In the genomic region with DNA sequence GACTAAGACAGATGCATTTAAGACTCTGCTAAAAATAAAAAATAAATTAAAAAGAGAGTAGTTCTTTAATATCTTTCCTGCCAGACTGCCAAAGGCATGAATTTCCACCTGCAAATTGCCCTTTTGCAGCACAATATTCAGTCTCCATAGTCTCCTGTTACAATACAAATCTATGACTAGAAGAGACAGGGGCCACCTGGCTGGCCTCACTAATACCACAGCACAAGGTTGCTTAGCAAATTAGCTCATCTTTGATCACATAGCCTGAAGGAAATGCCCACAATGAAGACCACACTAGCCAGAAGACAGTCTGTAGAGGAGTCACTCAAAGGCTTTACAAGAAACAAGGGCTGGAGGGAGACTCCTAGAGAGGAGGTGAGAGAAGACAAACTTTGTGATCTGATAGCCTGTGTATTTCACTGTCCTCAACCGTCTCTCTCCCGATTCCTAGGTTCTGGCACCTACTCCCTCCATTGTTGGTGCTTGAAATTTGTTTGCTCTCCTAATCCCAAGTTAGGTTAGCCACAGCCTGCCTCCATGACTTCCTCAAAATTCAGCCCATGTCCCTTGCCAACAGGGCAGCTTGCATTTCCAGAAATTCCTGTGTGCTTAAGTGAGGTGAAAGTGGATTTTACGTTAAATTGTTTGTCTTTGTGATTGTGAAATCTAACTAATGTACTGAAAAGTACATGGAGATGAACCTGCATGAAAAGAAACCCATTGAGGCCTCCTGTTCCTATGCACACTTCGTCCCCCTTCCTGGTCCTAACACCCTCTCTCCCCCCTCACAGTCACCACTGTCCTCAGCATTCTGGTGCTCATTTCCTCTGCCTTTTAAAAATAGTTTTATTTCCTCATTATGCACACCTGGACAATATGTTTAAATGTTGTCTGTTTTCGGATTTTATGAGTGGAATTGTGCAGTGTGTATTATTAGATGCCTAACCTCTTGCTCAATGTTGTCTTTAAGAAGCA, we compare ENCODE assay signal across 33 cellular contexts.
DNase-seq lines count a peak whose midpoint lies in the region; ATAC-seq, FAIRE-seq and TF ChIP-seq lines count a peak whose summit lies in the region.
"Had no signal": no experiment of that assay in that cellular context is flagged by ENCODE, and none has a peak within 500 bp of the region (broad histone marks: within the 10 kb centered on the region; RNA-seq: fewer than 3 reads in every experiment).

No MANE protein-coding gene starts in this region.

- H3K4me3 ChIP-seq in mammary epithelial cell (replicated peaks in 1 of 3; ENCODE audit: insufficient read depth in 1 of 3, low read depth in 2 of 3, low read length in 3 of 3) (no peak overlapping the region), bronchial epithelial cell (ENCODE audit: low read depth, low read length) (no peak overlapping the region), right lobe of liver (no peak overlapping the region)
- H3K4me3 ChIP-seq: adrenal gland, neural progenitor cell, pancreas, smooth muscle cell had no signal

- H3K9me3 Mint-ChIP-seq in MCF 10A (ENCODE audit: unreplicated experiment) (no peaks in the 10 kb centered on the region), immature natural killer cell (peaks cover 0 to 5% (median 0%) of the 10 kb centered on the region in 6 donors)
- H3K9me3 Mint-ChIP-seq: activated T-helper 17 cell treated with anti-CD3 and anti-CD28 coated beads, Interleukin-2, amount 50 U/mL, for 72 hours had no signal

- FAIRE-seq in bronchial epithelial cell (lab: Jason Lieb, UNC): peak; percentile 18
- FAIRE-seq: endometrium, frontal cortex, GM12892, pancreas had no signal

- H3K9ac ChIP-seq in mammary epithelial cell (ENCODE audit: insufficient read depth, low read length): no peak overlapping the region
- H3K9ac ChIP-seq: neural progenitor cell had no signal

- dilution Hi-C loops in mammary epithelial cell (cut with HindIII; ENCODE audit: low sequenced_read_pairs): no loop called here

- H3K4me1 ChIP-seq in mammary epithelial cell (ENCODE audit: insufficient read depth, low read length) (no peaks in the 10 kb centered on the region), right lobe of liver (peaks cover 0 to 13% (median 0%) of the 10 kb centered on the region in 4 donors)
- H3K4me1 ChIP-seq: neural progenitor cell, pancreas had no signal

- ATAC-seq in right lobe of liver (peak in 3 of 4 donors; percentile 70 to 84 (median 75)), GM21528 (IDR thresholded peaks at IDR 0.05; ENCODE audit: low FRiP score, unreplicated experiment) (no peak), GM21515 (IDR thresholded peaks at IDR 0.05; ENCODE audit: unreplicated experiment) (no peak)
- ATAC-seq: activated T-helper 17 cell treated with anti-CD3 and anti-CD28 coated beads, Interleukin-2, amount 50 U/mL, for 72 hours; Panc1; pancreas; SK-N-SH treated with all-trans-retinoic acid at 6 μM for 48 hours had no signal

- H3K27me3 ChIP-seq in mammary epithelial cell (ENCODE audit: insufficient read depth, low read length): no peaks in the 10 kb centered on the region
- H3K27me3 ChIP-seq in bronchial epithelial cell (ENCODE audit: control insufficient read depth, insufficient read depth, low read length): peaks cover 2% of the 10 kb centered on the region
- H3K27me3 ChIP-seq in right lobe of liver: no peaks in the 10 kb centered on the region
- H3K27me3 ChIP-seq: adrenal gland, neural progenitor cell, pancreas had no signal

- no peak overlapping the region for H3K4me2 ChIP-seq in mammary epithelial cell (ENCODE audit: insufficient read depth, low read depth, low read length)
- H3K4me2 ChIP-seq: neural progenitor cell, smooth muscle cell had no signal

- in situ Hi-C loops in mammary epithelial cell (cut with MboI; ENCODE audit: low sequenced_read_pairs in 2 of 2): no loop called here

- H3K4me3 Mint-ChIP-seq in MCF 10A (ENCODE audit: unreplicated experiment) (no peak overlapping the region), immature natural killer cell (no peak overlapping the region)
- H3K4me3 Mint-ChIP-seq: activated CD4-positive, alpha-beta memory T cell treated with anti-CD3 and anti-CD28 coated beads, Interleukin-2, amount 10 ng/mL, durations not matched to agents 7 days and 5 days; activated naive CD4-positive, alpha-beta T cell treated with anti-CD3 and anti-CD28 coated beads, Interleukin-2, amount 10 ng/mL, durations not matched to agents 7 days and 5 days; activated T-helper 17 cell treated with anti-CD3 and anti-CD28 coated beads, Interleukin-2, amount 50 U/mL, for 72 hours; B cell; H9; neural progenitor cell; stimulated activated naive CD8-positive, alpha-beta T cell treated with anti-CD3 and anti-CD28 coated beads, Interleukin-15, Interleukin-2, amounts not matched to agents 100 ng/mL and 50 ng/mL, for 24 hours; T-helper 1 cell treated with Interleukin-12 subunit alpha and Interleukin-12 subunit beta and Interleukin-4 antibody, amounts not matched to agents 30 μg/mL and 1 μg/mL, for 36 hours had no signal

- H3K36me3 Mint-ChIP-seq in MCF 10A (ENCODE audit: insufficient read depth, unreplicated experiment): no peaks in the 10 kb centered on the region
- no peaks in the 10 kb centered on the region for H3K36me3 Mint-ChIP-seq in immature natural killer cell
- H3K36me3 Mint-ChIP-seq: activated naive CD4-positive, alpha-beta T cell treated with anti-CD3 and anti-CD28 coated beads, Interleukin-2, amount 10 ng/mL, durations not matched to agents 7 days and 5 days; neural progenitor cell had no signal

- H3K27ac ChIP-seq in mammary epithelial cell (ENCODE audit: insufficient read depth, low read depth, low read length): no peak overlapping the region
- H3K27ac ChIP-seq in right lobe of liver: peak overlapping the region in 1 of 3 donors; percentile 6
- H3K27ac ChIP-seq: HL-60, neural progenitor cell, pancreas had no signal

- CTCF ChIA-PET in MCF 10A (lab: Yijun Ruan, JAX) (interaction anchor here (0.5 to 1.0 kb wide), 3 partner anchors 35 to 1068 kb away, joined by 3 to 5 read pairs (median 3); no protein-coding TSS in a partner anchor), mammary epithelial cell (lab: Charles Lee; ENCODE audit: low non-redundant PET) (no interaction called here)

- H3K79me2 ChIP-seq in mammary epithelial cell (ENCODE audit: insufficient read depth, low read length): no peaks in the 10 kb centered on the region

- H3K27me3 Mint-ChIP-seq in MCF 10A (ENCODE audit: insufficient read depth, unreplicated experiment): no peaks in the 10 kb centered on the region
- peaks cover 0 to 8% (median 8%) of the 10 kb centered on the region in 3 donors for H3K27me3 Mint-ChIP-seq in immature natural killer cell (ENCODE audit: low read depth in 3 of 3)
- H3K27me3 Mint-ChIP-seq: activated CD4-positive, alpha-beta memory T cell treated with anti-CD3 and anti-CD28 coated beads, Interleukin-2, amount 10 ng/mL, durations not matched to agents 7 days and 5 days; activated T-helper 17 cell treated with anti-CD3 and anti-CD28 coated beads, Interleukin-2, amount 50 U/mL, for 72 hours; stimulated activated naive CD8-positive, alpha-beta T cell treated with anti-CD3 and anti-CD28 coated beads, Interleukin-15, Interleukin-2, amounts not matched to agents 100 ng/mL and 50 ng/mL, for 24 hours had no signal

- no peak for DNase-seq in MCF 10A (ENCODE audit: unreplicated experiment)
- no peak for DNase-seq in mammary epithelial cell
- no peak for DNase-seq in bronchial epithelial cell (ENCODE audit: low read depth)
- DNase-seq in right lobe of liver: no peak
- no peak for DNase-seq in KG1 (lab: John Stamatoyannopoulos, UW)
- no peak for DNase-seq in immature natural killer cell
- DNase-seq: activated CD4-positive, alpha-beta memory T cell treated with anti-CD3 and anti-CD28 coated beads, Interleukin-2, amount 10 ng/mL, durations not matched to agents 7 days and 5 days; activated naive CD4-positive, alpha-beta T cell treated with anti-CD3 and anti-CD28 coated beads, Interleukin-2, amount 10 ng/mL, durations not matched to agents 7 days and 5 days; adrenal gland; DMS153; H9; Kasumi-1; mesenchymal stem cell; NCI-H1694; NCI-H2171; NCI-H524; pancreas; Right ventricle myocardium superior; stimulated activated CD4-positive, alpha-beta T cell treated with anti-CD3 and anti-CD28 coated beads, Interleukin-1b, Interleukin-23, amount 100 ng/mL, for 48 hours had no signal

- BruUV-seq in MCF 10A (replicated peaks; lab: Mats Ljungman, UMichigan) (no TSS peak), mammary epithelial cell (replicated peaks; lab: Mats Ljungman, UMichigan) (no TSS peak)

- H3K9me3 ChIP-seq in mammary epithelial cell (replicated peaks; ENCODE audit: insufficient read depth, low read length): peaks cover under 1% of the 10 kb centered on the region
- no peaks in the 10 kb centered on the region for H3K9me3 ChIP-seq in right lobe of liver
- H3K9me3 ChIP-seq: adrenal gland, pancreas had no signal

- intact Hi-C loops in MCF 10A (cut with micrococcal nuclease) (no loop called here), mammary epithelial cell (cut with micrococcal nuclease) (no loop called here), right lobe of liver (cut with DNase I) (no loop called here)

- H3K36me3 ChIP-seq in mammary epithelial cell (ENCODE audit: insufficient read depth, low read length) (no peaks in the 10 kb centered on the region), bronchial epithelial cell (ENCODE audit: control insufficient read depth, insufficient read depth, low read length) (no peaks in the 10 kb centered on the region), right lobe of liver (no peaks in the 10 kb centered on the region)
- H3K36me3 ChIP-seq: adrenal gland, neural progenitor cell, pancreas had no signal

- H2AFZ ChIP-seq in mammary epithelial cell (ENCODE audit: low read depth, low read length): no peak overlapping the region
- H2AFZ ChIP-seq: neural progenitor cell had no signal

- POLR2A ChIA-PET in MCF 10A (lab: Yijun Ruan, JAX): no interaction called here

- WGBS in mammary epithelial cell (ENCODE audit: low coverage, missing lambda C conversion rate): 26% methylated on average over 5 of the region's 5 CpGs
- 46% methylated on average over 5 of the region's 5 CpGs for WGBS in right lobe of liver (ENCODE audit: insufficient coverage, low coverage, low lambda C conversion rate, missing lambda C conversion rate)

- H3K27ac Mint-ChIP-seq in MCF 10A (ENCODE audit: low read depth, unreplicated experiment) (peak overlapping the region; percentile 24), immature natural killer cell (no peak overlapping the region)
- H3K27ac Mint-ChIP-seq: activated CD4-positive, alpha-beta memory T cell treated with anti-CD3 and anti-CD28 coated beads, Interleukin-2, amount 10 ng/mL, durations not matched to agents 7 days and 5 days; activated naive CD4-positive, alpha-beta T cell treated with anti-CD3 and anti-CD28 coated beads, Interleukin-2, amount 10 ng/mL, durations not matched to agents 7 days and 5 days; activated T-helper 17 cell treated with anti-CD3 and anti-CD28 coated beads, Interleukin-2, amount 50 U/mL, for 72 hours; B cell; H9; neural progenitor cell; stimulated activated naive CD8-positive, alpha-beta T cell treated with anti-CD3 and anti-CD28 coated beads, Interleukin-15, Interleukin-2, amounts not matched to agents 100 ng/mL and 50 ng/mL, for 24 hours; T-helper 1 cell treated with Interleukin-12 subunit alpha and Interleukin-12 subunit beta and Interleukin-4 antibody, amounts not matched to agents 30 μg/mL and 1 μg/mL, for 36 hours had no signal

- H3K4me1 Mint-ChIP-seq in MCF 10A (ENCODE audit: insufficient read depth, unreplicated experiment): peaks cover 14% of the 10 kb centered on the region
- H3K4me1 Mint-ChIP-seq in immature natural killer cell: no peaks in the 10 kb centered on the region
- H3K4me1 Mint-ChIP-seq: activated CD4-positive, alpha-beta memory T cell treated with anti-CD3 and anti-CD28 coated beads, Interleukin-2, amount 10 ng/mL, durations not matched to agents 7 days and 5 days; activated naive CD4-positive, alpha-beta T cell treated with anti-CD3 and anti-CD28 coated beads, Interleukin-2, amount 10 ng/mL, durations not matched to agents 7 days and 5 days; activated T-helper 17 cell treated with anti-CD3 and anti-CD28 coated beads, Interleukin-2, amount 50 U/mL, for 72 hours; B cell; neural progenitor cell had no signal

- TF ChIP-seq CTCF in MCF 10A (IDR thresholded peaks at IDR 0.05; ENCODE audit: unreplicated experiment): no peak
- TF ChIP-seq CTCF in mammary epithelial cell (conservative IDR thresholded peaks at IDR 0.05 in 1 of 2, IDR thresholded peaks at IDR 0.05 in 1 of 2; ENCODE audit: extremely low read depth in 1 of 2, insufficient read depth in 1 of 2, low read depth in 1 of 2, low read length in 2 of 2): no peak
- no peak for TF ChIP-seq CTCF in bronchial epithelial cell (IDR thresholded peaks at IDR 0.05; ENCODE audit: insufficient read depth, low read length, severe bottlenecking)
- TF ChIP-seq CTCF in right lobe of liver (IDR thresholded peaks at IDR 0.05): no peak

- H4K20me1 ChIP-seq in mammary epithelial cell (ENCODE audit: insufficient read depth, low read length): no peaks in the 10 kb centered on the region

- no peak for TF ChIP-seq POLR2A in right lobe of liver (IDR thresholded peaks at IDR 0.05)

Comparison
In these comparisons a context has a peak if more than half of its experiments do, and no peak if none do; other contexts are left out.
1. ATAC-seq: peak in right lobe of liver (3 of 4); none in GM21528 (single experiment) and GM21515 (single experiment).